ENCODE assay signal across 22 cellular contexts in genomic region chr19:27679399-27679798, GRCh38.
DNase-seq lines count a peak whose midpoint lies in the region; ATAC-seq and TF ChIP-seq lines count a peak whose summit lies in the region.
"Had no signal": no experiment of that assay in that cellular context is flagged by ENCODE, and none has a peak within 500 bp of the region (broad histone marks: within the 10 kb centered on the region; RNA-seq: fewer than 3 reads in every experiment).

No MANE protein-coding gene starts in this region.

- no peak overlapping the region for H3K4ac ChIP-seq in mesenchymal stem cell (ENCODE audit: low read depth in 1 of 2, low read length in 2 of 2)

- H3K4me3 ChIP-seq in coronary artery (no peak overlapping the region), vagina (no peak overlapping the region), mesenchymal stem cell (ENCODE audit: insufficient read depth in 1 of 2, low read depth in 1 of 2, low read length in 2 of 2) (no peak overlapping the region)
- H3K4me3 ChIP-seq: BLaER1, GM12878 had no signal

- no peak overlapping the region for H3K4me2 ChIP-seq in mesenchymal stem cell (ENCODE audit: low read length, poor library complexity, severe bottlenecking)
- H3K4me2 ChIP-seq: BLaER1 had no signal

- H3K9me3 Mint-ChIP-seq in activated CD4-positive, alpha-beta T cell treated with anti-CD3 and anti-CD28 coated beads, Interleukin-2, amount 10 ng/mL, durations not matched to agents 24 days and 14 days = peaks cover 30% of the 10 kb centered on the region
- peaks cover 47% of the 10 kb centered on the region for H3K9me3 Mint-ChIP-seq in activated CD4-positive, alpha-beta T cell treated with anti-CD3 and anti-CD28 coated beads, Interleukin-2, amount 10 ng/mL, durations not matched to agents 7 days and 5 days

- H3K4me3 Mint-ChIP-seq in activated CD4-positive, alpha-beta T cell treated with anti-CD3 and anti-CD28 coated beads, Interleukin-2, amount 10 ng/mL, durations not matched to agents 24 days and 14 days = no peak overlapping the region
- no peak overlapping the region for H3K4me3 Mint-ChIP-seq in activated CD4-positive, alpha-beta T cell treated with anti-CD3 and anti-CD28 coated beads, Interleukin-2, amount 10 ng/mL, durations not matched to agents 7 days and 5 days
- H3K4me3 Mint-ChIP-seq: B cell; CD4-positive, CD25-positive, alpha-beta regulatory T cell; CD8-positive, alpha-beta T cell had no signal

- no peaks in the 10 kb centered on the region for H3K9me3 ChIP-seq in vagina
- peaks cover 32% of the 10 kb centered on the region for H3K9me3 ChIP-seq in mesenchymal stem cell (ENCODE audit: control insufficient read depth, low read length)

- H2AK5ac ChIP-seq in mesenchymal stem cell (ENCODE audit: low read length, severe bottlenecking) = no peak overlapping the region

- WGBS in mesenchymal stem cell = 74% methylated on average over 8 of the region's 8 CpGs

- no peak overlapping the region for H3K14ac ChIP-seq in mesenchymal stem cell (ENCODE audit: low read length in 2 of 2)

- H3K27me3 ChIP-seq in vagina (no peaks in the 10 kb centered on the region), mesenchymal stem cell (ENCODE audit: control insufficient read depth in 1 of 2, insufficient read depth in 1 of 2, low read length in 2 of 2) (no peaks in the 10 kb centered on the region)
- H3K27me3 ChIP-seq: BLaER1 had no signal

- H3K27ac ChIP-seq in coronary artery (no peak overlapping the region), vagina (no peak overlapping the region), mesenchymal stem cell (ENCODE audit: low read length, poor library complexity, severe bottlenecking) (no peak overlapping the region)
- H3K27ac ChIP-seq: 22Rv1, BLaER1, C4-2B had no signal

- no peaks in the 10 kb centered on the region for H3K4me1 Mint-ChIP-seq in activated CD4-positive, alpha-beta T cell treated with anti-CD3 and anti-CD28 coated beads, Interleukin-2, amount 10 ng/mL, durations not matched to agents 24 days and 14 days
- no peaks in the 10 kb centered on the region for H3K4me1 Mint-ChIP-seq in activated CD4-positive, alpha-beta T cell treated with anti-CD3 and anti-CD28 coated beads, Interleukin-2, amount 10 ng/mL, durations not matched to agents 7 days and 5 days
- H3K4me1 Mint-ChIP-seq: B cell; CD4-positive, CD25-positive, alpha-beta regulatory T cell had no signal

- H4K8ac ChIP-seq in mesenchymal stem cell (ENCODE audit: low read length) = no peak overlapping the region

- H4K91ac ChIP-seq in mesenchymal stem cell (ENCODE audit: low read length) = no peak overlapping the region

- no peaks in the 10 kb centered on the region for H3K4me1 ChIP-seq in vagina
- no peaks in the 10 kb centered on the region for H3K4me1 ChIP-seq in mesenchymal stem cell (ENCODE audit: control insufficient read depth, insufficient read depth, low read depth, low read length)
- H3K4me1 ChIP-seq: BLaER1 had no signal

- no peak overlapping the region for H3K27ac Mint-ChIP-seq in activated CD4-positive, alpha-beta T cell treated with anti-CD3 and anti-CD28 coated beads, Interleukin-2, amount 10 ng/mL, durations not matched to agents 24 days and 14 days
- H3K27ac Mint-ChIP-seq in activated CD4-positive, alpha-beta T cell treated with anti-CD3 and anti-CD28 coated beads, Interleukin-2, amount 10 ng/mL, durations not matched to agents 7 days and 5 days = no peak overlapping the region
- H3K27ac Mint-ChIP-seq: B cell; CD4-positive, CD25-positive, alpha-beta regulatory T cell; CD8-positive, alpha-beta T cell had no signal

- intact Hi-C loops in activated CD4-positive, alpha-beta T cell treated with anti-CD3 and anti-CD28 coated beads, Interleukin-2, amount 10 ng/mL, durations not matched to agents 24 days and 14 days (cut with micrococcal nuclease) = no loop called here
- intact Hi-C loops in vagina (cut with DNase I) = no loop called here

- no peaks in the 10 kb centered on the region for H3K36me3 Mint-ChIP-seq in activated CD4-positive, alpha-beta T cell treated with anti-CD3 and anti-CD28 coated beads, Interleukin-2, amount 10 ng/mL, durations not matched to agents 24 days and 14 days (ENCODE audit: low read depth)
- no peaks in the 10 kb centered on the region for H3K36me3 Mint-ChIP-seq in activated CD4-positive, alpha-beta T cell treated with anti-CD3 and anti-CD28 coated beads, Interleukin-2, amount 10 ng/mL, durations not matched to agents 7 days and 5 days (ENCODE audit: low read depth)
- H3K36me3 Mint-ChIP-seq: CD4-positive, CD25-positive, alpha-beta regulatory T cell; CD8-positive, alpha-beta T cell had no signal

- no peak overlapping the region for H3K9ac ChIP-seq in mesenchymal stem cell (ENCODE audit: low read length)
- H3K9ac ChIP-seq: BLaER1 had no signal

- no peak overlapping the region for H2BK5ac ChIP-seq in mesenchymal stem cell (ENCODE audit: low read depth, low read length, poor library complexity, severe bottlenecking)

- no peak for TF ChIP-seq CTCF in coronary artery (IDR thresholded peaks at IDR 0.05)
- no peak for TF ChIP-seq CTCF in vagina (IDR thresholded peaks at IDR 0.05)

- no peak overlapping the region for H2AFZ ChIP-seq in mesenchymal stem cell (ENCODE audit: low read depth, low read length)

- no peak for ATAC-seq in HG03378 (IDR thresholded peaks at IDR 0.05; ENCODE audit: unreplicated experiment)
- ATAC-seq: CD8-positive, alpha-beta T cell; GM12878 had no signal

- no peak overlapping the region for H2BK12ac ChIP-seq in mesenchymal stem cell (ENCODE audit: low read length in 2 of 2)

- DNase-seq in activated CD4-positive, alpha-beta T cell treated with anti-CD3 and anti-CD28 coated beads, Interleukin-2, amount 10 ng/mL, durations not matched to agents 24 days and 14 days = peak; percentile 19
- DNase-seq in activated CD4-positive, alpha-beta T cell treated with anti-CD3 and anti-CD28 coated beads, Interleukin-2, amount 10 ng/mL, durations not matched to agents 7 days and 5 days = no peak
- DNase-seq in coronary artery (ENCODE audit: low spot score) (peak; percentile 11), mesenteric fat pad (ENCODE audit: low spot score) (peak; percentile 47), vagina (ENCODE audit: extremely low spot score in 2 of 2) (peak; percentile 32 to 61), cerebellum (ENCODE audit: low spot score) (no peak), mesenchymal stem cell (no peak)
- DNase-seq: Caco-2; CD4-positive, CD25-positive, alpha-beta regulatory T cell; DMS 273 treated with DMSO at 0.1 percent for 48 hours; DMS79; EL; GDM1; GOT3; HCEC 1CT had no signal

- CTCF ChIA-PET in activated CD4-positive, alpha-beta T cell treated with anti-CD3 and anti-CD28 coated beads, Interleukin-2, amount 10 ng/mL, durations not matched to agents 7 days and 5 days (lab: Charles Lee) = no interaction called here

- POLR2A ChIA-PET in activated CD4-positive, alpha-beta T cell treated with anti-CD3 and anti-CD28 coated beads, Interleukin-2, amount 10 ng/mL, durations not matched to agents 7 days and 5 days (lab: Charles Lee) = no interaction called here

- H2BK15ac ChIP-seq in mesenchymal stem cell (ENCODE audit: low read depth, poor library complexity, severe bottlenecking) = no peak overlapping the region

- TF ChIP-seq POLR2A in vagina (IDR thresholded peaks at IDR 0.05) = no peak

- H3K36me3 ChIP-seq in vagina = no peaks in the 10 kb centered on the region
- H3K36me3 ChIP-seq in mesenchymal stem cell (ENCODE audit: control insufficient read depth in 1 of 2, insufficient read depth in 2 of 2, low read depth in 1 of 2, low read length in 2 of 2) = no peaks in the 10 kb centered on the region
- H3K36me3 ChIP-seq: BLaER1 had no signal

- no peaks in the 10 kb centered on the region for H3K79me1 ChIP-seq in mesenchymal stem cell (replicated peaks; ENCODE audit: low read length, poor library complexity, severe bottlenecking)

- H3K27me3 Mint-ChIP-seq in activated CD4-positive, alpha-beta T cell treated with anti-CD3 and anti-CD28 coated beads, Interleukin-2, amount 10 ng/mL, durations not matched to agents 24 days and 14 days = no peaks in the 10 kb centered on the region
- H3K27me3 Mint-ChIP-seq in activated CD4-positive, alpha-beta T cell treated with anti-CD3 and anti-CD28 coated beads, Interleukin-2, amount 10 ng/mL, durations not matched to agents 7 days and 5 days = no peaks in the 10 kb centered on the region
- H3K27me3 Mint-ChIP-seq: B cell; CD4-positive, CD25-positive, alpha-beta regulatory T cell had no signal

- H2BK120ac ChIP-seq in mesenchymal stem cell (ENCODE audit: low read depth, low read length) = no peak overlapping the region

- no peak overlapping the region for H3K23ac ChIP-seq in mesenchymal stem cell (ENCODE audit: low read length in 2 of 2)

- H3K18ac ChIP-seq in mesenchymal stem cell (ENCODE audit: low read depth in 1 of 2, low read length in 2 of 2) = no peak overlapping the region

Comparison
In these comparisons a context has a peak if more than half of its experiments do, and no peak if none do; other contexts are left out.
1. DNase-seq: peak in activated CD4-positive, alpha-beta T cell treated with anti-CD3 and anti-CD28 coated beads, Interleukin-2, amount 10 ng/mL, durations not matched to agents 24 days and 14 days (single experiment), coronary artery (single experiment), mesenteric fat pad (single experiment) and vagina (2 of 2); none in activated CD4-positive, alpha-beta T cell treated with anti-CD3 and anti-CD28 coated beads, Interleukin-2, amount 10 ng/mL, durations not matched to agents 7 days and 5 days (single experiment), cerebellum (single experiment) and mesenchymal stem cell (single experiment).